In the genomic region with DNA sequence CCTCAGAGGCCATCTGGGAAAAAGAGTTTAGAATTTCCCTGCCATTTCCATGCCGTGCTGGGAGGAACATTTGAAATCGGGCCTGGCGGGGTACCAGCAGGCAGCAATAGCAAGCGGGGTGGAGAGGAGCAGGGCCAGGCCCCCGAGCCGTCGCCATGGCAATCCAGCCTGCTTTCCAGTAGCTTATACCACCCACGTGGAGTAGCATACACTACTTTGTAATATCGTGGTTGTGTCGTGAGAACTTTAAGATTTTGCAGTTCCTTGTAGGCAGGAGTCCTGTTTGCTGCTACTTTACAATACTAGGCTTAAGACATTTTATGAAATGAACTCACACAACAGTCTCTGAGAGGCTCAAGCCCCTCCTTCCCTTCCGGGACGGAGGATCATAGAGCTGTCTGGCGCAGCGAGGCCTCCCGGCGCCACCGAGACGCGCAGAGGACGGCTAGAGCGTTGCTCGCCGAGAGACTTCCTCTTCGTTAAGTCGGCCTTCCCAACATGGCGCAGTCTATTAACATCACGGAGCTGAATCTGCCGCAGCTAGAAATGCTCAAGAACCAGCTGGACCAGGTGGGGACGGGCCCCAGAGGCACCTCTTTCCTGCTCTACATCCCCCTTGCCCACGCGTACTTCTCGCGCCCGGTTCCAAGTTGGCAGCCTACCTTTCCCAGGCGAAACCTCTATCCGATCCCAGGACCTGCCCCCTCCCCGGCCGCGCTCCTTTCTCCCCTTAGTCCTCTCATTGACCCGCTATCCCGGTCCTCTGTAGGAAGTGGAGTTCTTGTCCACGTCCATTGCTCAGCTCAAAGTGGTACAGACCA, we compare ENCODE assay signal across 8 cellular contexts. TPM values are rescaled to one million over a fixed set of nuclear protein-coding genes. Genes with fewer than 3 reads are reported as not detected.
A peak's percentile ranks its signal among the peaks of the same experiment; 100 is the strongest.
DNase-seq lines count a peak whose midpoint lies in the region; ATAC-seq, FAIRE-seq and TF ChIP-seq lines count a peak whose summit lies in the region.

A gene (plus strand): TSS at position 473 of the 821 bp plus-strand sequence. CDS start 26 bp downstream, at position 499.

- H3K27me3 ChIP-seq in left ventricle myocardium inferior (ENCODE audit: low read depth) = no peaks in the 10 kb centered on the region

- peak; percentile 66 for ATAC-seq in HG02840 (IDR thresholded peaks at IDR 0.05; ENCODE audit: low FRiP score, unreplicated experiment)

- no peaks in the 10 kb centered on the region for H3K9me3 ChIP-seq in left ventricle myocardium inferior (replicated peaks)

- H3K4me1 ChIP-seq in left ventricle myocardium inferior = peaks cover 53% of the 10 kb centered on the region

- peaks cover 14% of the 10 kb centered on the region for H3K36me3 ChIP-seq in left ventricle myocardium inferior

- TF ChIP-seq CTCF in left ventricle myocardium inferior (IDR thresholded peaks at IDR 0.05; ENCODE audit: borderline replicate concordance) (peak; percentile 48), progenitor cell of endocrine pancreas (IDR thresholded peaks at IDR 0.05; ENCODE audit: unreplicated experiment) (peak; percentile 12)

- intact Hi-C loops in T-helper 1 cell treated with Interleukin-12 subunit alpha and Interleukin-12 subunit beta and Interleukin-4 antibody, amounts not matched to agents 30 ng/mL and 1 ng/mL, for 36 hours (cut with micrococcal nuclease) = loop anchor here (1.0 to 2.0 kb wide), 13 partner anchors 26 to 229 kb away; a partner anchor contains a TSS
- intact Hi-C loops in left ventricle myocardium inferior (cut with micrococcal nuclease) = no loop called here

- TF ChIP-seq POLR2A in GM12891 (IDR thresholded peaks at IDR 0.05; ENCODE audit: low read depth, low read length) = peak; percentile 92

- DNase-seq in GM12891 (ENCODE audit: insufficient read length, low spot score) (peak; percentile 78), NCI-H1436 treated with DMSO at 0.1 percent for 48 hours (lab: John Stamatoyannopoulos, UW) (peak; percentile 14), amniotic epithelial cell (ENCODE audit: low read depth) (peak; percentile 92), left ventricle myocardium inferior (peak; percentile 88), progenitor cell of endocrine pancreas (ENCODE audit: low spot score, unreplicated experiment) (peak; percentile 54), ureter (ENCODE audit: low spot score) (peak; percentile 91)

- peak within 1 kb of the TSS; percentile 83 for H3K4me3 ChIP-seq in left ventricle myocardium inferior

- H3K4me3 Mint-ChIP-seq in progenitor cell of endocrine pancreas (ENCODE audit: low read depth) = peak within 1 kb of the TSS; percentile 99

- H3K9me3 Mint-ChIP-seq in progenitor cell of endocrine pancreas (ENCODE audit: low read depth) = no peaks in the 10 kb centered on the region

- FAIRE-seq in GM12891 (lab: Jason Lieb, UNC) = peak; percentile 97

- no peaks in the 10 kb centered on the region for H3K27me3 Mint-ChIP-seq in progenitor cell of endocrine pancreas

- H3K27ac Mint-ChIP-seq in progenitor cell of endocrine pancreas = peak within 1 kb of the TSS; percentile 98

- H3K36me3 Mint-ChIP-seq in progenitor cell of endocrine pancreas (ENCODE audit: insufficient read depth) = peaks cover 8% of the 10 kb centered on the region

- peaks cover 21% of the 10 kb centered on the region for H3K4me1 Mint-ChIP-seq in progenitor cell of endocrine pancreas (ENCODE audit: low read depth)

- H3K27ac ChIP-seq in left ventricle myocardium inferior (replicated peaks) = peak within 1 kb of the TSS; percentile 92

TF ChIP-seq in GM12891, 5 proteins besides CTCF, POLR2A, EP300 and RAD21:
- TF ChIP-seq PAX5 (IDR thresholded peaks at IDR 0.05; ENCODE audit: insufficient read depth, low read length, severe bottlenecking) (no peak), POLR2AphosphoS5 (IDR thresholded peaks at IDR 0.05; ENCODE audit: low read depth, low read length) (peak; percentile 93), SPI1 (IDR thresholded peaks at IDR 0.05; ENCODE audit: low read depth, low read length) (peak; percentile 88), POU2F2 (IDR thresholded peaks at IDR 0.05; ENCODE audit: low read depth, low read length) (peak; percentile 57), TAF1 (IDR thresholded peaks at IDR 0.05; ENCODE audit: low read depth, low read length) (peak; percentile 96)
TF ChIP-seq in GM12891: peak in this region for 4.

RNA-seq across cellular contexts. Expression of the gene that starts here (rescaled TPM):
- polyA plus RNA-seq in GM12891 (2012; ENCODE audit: low read depth, missing spikeins) = 829 TPM
- 309 and 313 TPM in 2 replicates for total RNA-seq in T-helper 1 cell treated with Interleukin-12 subunit alpha and Interleukin-12 subunit beta and Interleukin-4 antibody, amounts not matched to agents 30 ng/mL and 1 ng/mL, for 36 hours
- 399 TPM for total RNA-seq in left ventricle myocardium inferior
- total RNA-seq in progenitor cell of endocrine pancreas = 377 and 379 TPM in 2 replicates
- total RNA-seq in ureter = 468 TPM

Comparison
In these comparisons a context has a peak if more than half of its experiments do, and no peak if none do; other contexts are left out.
1. Peak in every context shown above with its lines: DNase-seq, ATAC-seq, H3K4me3 ChIP-seq and H3K27ac ChIP-seq.
2. DNase-seq: peak in every context shown above with its lines; median percentile 92 in amniotic epithelial cell; 91 in ureter; 88 in left ventricle myocardium inferior; 78 in GM12891; 54 in progenitor cell of endocrine pancreas; 14 in NCI-H1436 treated with DMSO at 0.1 percent for 48 hours.